14 cellular contexts compared by ENCODE assay signal in genomic region chr20:21344216-21344615, GRCh38. TPM values are rescaled to one million over a fixed set of nuclear protein-coding genes. Genes with fewer than 3 reads are reported as not detected.
A peak's percentile ranks its signal among the peaks of the same experiment; 100 is the strongest.
DNase-seq lines count a peak whose midpoint lies in the region; ATAC-seq and TF ChIP-seq lines count a peak whose summit lies in the region.
"Had no signal": no experiment of that assay in that cellular context is flagged by ENCODE, and none has a peak within 500 bp of the region (broad histone marks: within the 10 kb centered on the region; RNA-seq: fewer than 3 reads in every experiment).

No MANE protein-coding gene starts in this region.

- H3K4me3 ChIP-seq in SK-N-MC, result no peak overlapping the region
- H3K4me3 ChIP-seq in lower lobe of right lung, result no peak overlapping the region
- H3K4me3 ChIP-seq in MG63, result no peak overlapping the region
- H3K4me3 ChIP-seq: GM12878, GM23338 had no signal

- DNase-seq in D341Med (ENCODE audit: low spot score) (peak; percentile 42), SK-N-MC (ENCODE audit: low read depth, low spot score) (no peak), astrocyte of the hippocampus (ENCODE audit: low read depth, low spot score) (peak; percentile 54), renal cortical epithelial cell (ENCODE audit: low read depth) (peak; percentile 6), lower lobe of right lung (no peak), RPMI8226 (no peak), MG63 (no peak)
- DNase-seq: Caco-2; CD8-positive, alpha-beta memory T cell; H7 had no signal

- no peaks in the 10 kb centered on the region for H3K27me3 ChIP-seq in lower lobe of right lung (ENCODE audit: low read depth)
- no peaks in the 10 kb centered on the region for H3K27me3 ChIP-seq in MG63

- peaks cover 87% of the 10 kb centered on the region for H3K36me3 ChIP-seq in SK-N-MC (ENCODE audit: insufficient read depth, low read length)
- H3K36me3 ChIP-seq in lower lobe of right lung, result peaks cover 89% of the 10 kb centered on the region
- peaks cover 35% of the 10 kb centered on the region for H3K36me3 ChIP-seq in MG63

- H3K9me3 ChIP-seq in SK-N-MC (ENCODE audit: low read depth, low read length) (no peaks in the 10 kb centered on the region), lower lobe of right lung (no peaks in the 10 kb centered on the region), MG63 (no peaks in the 10 kb centered on the region)
- H3K9me3 ChIP-seq: Caco-2 had no signal

- no peak for TF ChIP-seq CTCF in lower lobe of right lung (IDR thresholded peaks at IDR 0.05)

- intact Hi-C loops in lower lobe of right lung (cut with DNase I), result no loop called here

- H3K27ac ChIP-seq in SK-N-MC (peak overlapping the region; percentile 11; the same call in 1 of the 2 replicates), lower lobe of right lung (no peak overlapping the region)

- H3K9ac ChIP-seq in SK-N-MC (ENCODE audit: insufficient read length), result no peak overlapping the region

- ATAC-seq in lower lobe of right lung, result no peak
- ATAC-seq: GM12878, GM23338 had no signal

- H3K4me1 ChIP-seq in lower lobe of right lung, result no peaks in the 10 kb centered on the region
- H3K4me1 ChIP-seq: Caco-2 had no signal

RNA-seq across cellular contexts. Expression of gene XRN2, which starts 41.1 kb away (rescaled TPM):
- total RNA-seq in renal cortical epithelial cell, result 135 and 156 TPM in 2 replicates
- total RNA-seq in lower lobe of right lung, result 62.1 TPM
- total RNA-seq in MG63 (2014; rRNA removed; shearing (Covaris generic); ENCODE audit: low replicate concordance), result 79.9 and 105 TPM in 2 replicates

RNA-seq across cellular contexts. Expression of gene NKX2-4, which starts 53.1 kb away (rescaled TPM):
- total RNA-seq in renal cortical epithelial cell (not detected in 2 replicates), lower lobe of right lung (not detected)
- total RNA-seq in MG63 (2014; rRNA removed; shearing (Covaris generic); ENCODE audit: low replicate concordance), result not detected in 2 replicates
- total RNA-seq: Caco-2; CD8-positive, alpha-beta memory T cell; G401; GM12878; H7; HT-29 had no signal

Comparison
In these comparisons a context has a peak if more than half of its experiments do, and no peak if none do; other contexts are left out.
1. DNase-seq: peak in D341Med (single experiment), astrocyte of the hippocampus (single experiment) and renal cortical epithelial cell (single experiment); none in SK-N-MC (single experiment), lower lobe of right lung (single experiment), RPMI8226 (single experiment) and MG63 (single experiment).